ENCODE assay signal across 8 cellular contexts in the genomic region with DNA sequence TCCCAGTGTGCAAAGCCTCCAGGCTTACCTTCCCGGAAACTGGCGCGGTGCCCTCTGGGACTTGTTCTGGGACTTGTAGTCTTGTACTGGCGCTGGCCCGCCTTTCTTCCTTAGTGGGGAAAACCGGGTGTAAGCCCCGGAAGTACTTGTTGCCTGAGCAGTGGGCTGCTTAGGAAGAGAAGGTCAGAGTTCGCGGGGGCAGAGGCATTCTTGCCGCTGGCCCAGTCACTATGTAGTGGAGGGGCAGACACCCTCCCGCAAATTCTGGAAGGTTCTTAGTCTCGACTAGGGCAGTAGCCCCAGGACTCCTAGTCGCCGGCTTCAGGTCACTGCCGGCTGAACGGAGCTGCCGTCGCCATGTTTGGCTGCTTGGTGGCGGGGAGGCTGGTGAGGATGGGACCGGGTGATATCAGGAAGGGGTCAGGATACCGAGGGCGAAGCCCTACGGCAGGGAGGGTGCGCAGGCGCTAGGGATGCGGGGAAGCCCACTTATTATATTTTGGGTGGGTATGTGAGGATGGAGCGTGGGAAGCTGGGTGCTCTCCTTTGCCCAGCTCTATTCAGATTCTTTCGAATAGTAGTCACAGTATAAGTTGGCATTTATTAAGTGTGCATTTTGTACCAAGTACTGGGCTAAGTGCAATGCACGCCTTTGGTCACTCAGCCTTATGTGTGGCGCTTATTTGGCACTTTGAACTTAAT. TPM values are rescaled to one million over a fixed set of nuclear protein-coding genes. Genes with fewer than 3 reads are reported as not detected.
DNase-seq lines count a peak whose midpoint lies in the region; ATAC-seq, FAIRE-seq and TF ChIP-seq lines count a peak whose summit lies in the region.

A gene with protein sequence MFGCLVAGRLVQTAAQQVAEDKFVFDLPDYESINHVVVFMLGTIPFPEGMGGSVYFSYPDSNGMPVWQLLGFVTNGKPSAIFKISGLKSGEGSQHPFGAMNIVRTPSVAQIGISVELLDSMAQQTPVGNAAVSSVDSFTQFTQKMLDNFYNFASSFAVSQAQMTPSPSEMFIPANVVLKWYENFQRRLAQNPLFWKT (plus strand): TSS at position 149 of the 702 bp plus-strand sequence. CDS start 209 bp downstream, at position 358.

- no peak for TF ChIP-seq CTCF in D721Med (IDR thresholded peaks at IDR 0.05; ENCODE audit: insufficient read depth, missing control alignments)
- no peak for TF ChIP-seq CTCF in OCI-LY7 (conservative IDR thresholded peaks at IDR 0.05; ENCODE audit: low read length)
- TF ChIP-seq CTCF in endothelial cell of umbilical vein (IDR thresholded peaks at IDR 0.05; ENCODE audit: extremely low read depth in 1 of 2, insufficient read depth in 1 of 2, low read depth in 1 of 2, low read length in 2 of 2) = no peak

- peak; percentile 80 for TF ChIP-seq POLR2A in endothelial cell of umbilical vein (IDR thresholded peaks at IDR 0.05; ENCODE audit: low read depth, low read length)

- H3K27me3 ChIP-seq in endothelial cell of umbilical vein (ENCODE audit: control insufficient read depth in 2 of 2, insufficient read depth in 2 of 2, low read length in 2 of 2) = peaks cover 0 to 3% of the 10 kb centered on the region in 2 experiments

- no peaks in the 10 kb centered on the region for H3K9me1 ChIP-seq in endothelial cell of umbilical vein (replicated peaks; ENCODE audit: control insufficient read depth, extremely low read depth, insufficient read depth, low read length)

- H3K36me3 ChIP-seq in OCI-LY7 (ENCODE audit: insufficient read depth, low read length) (peaks cover 15% of the 10 kb centered on the region), endothelial cell of umbilical vein (ENCODE audit: control insufficient read depth in 2 of 2, extremely low read depth in 1 of 2, insufficient read depth in 2 of 2, low read length in 2 of 2) (no peaks in the 10 kb centered on the region)

- H3K27ac ChIP-seq in OCI-LY7 (ENCODE audit: low read depth, low read length, poor library complexity, severe bottlenecking) (peak within 1 kb of the TSS; percentile 43), endothelial cell of umbilical vein (ENCODE audit: insufficient read depth, low read depth, low read length) (peak within 1 kb of the TSS; percentile 58)

- H3K4me3 ChIP-seq in OCI-LY7 (ENCODE audit: low read depth, low read length, poor library complexity, severe bottlenecking) = peak within 1 kb of the TSS; percentile 76
- peak within 1 kb of the TSS; percentile 12 to 89 (median 75) for H3K4me3 ChIP-seq in endothelial cell of umbilical vein (replicated peaks in 1 of 3; ENCODE audit: insufficient read depth in 1 of 3, low read depth in 1 of 3, low read length in 3 of 3)

- intact Hi-C loops in OCI-LY7 (cut with micrococcal nuclease; ENCODE audit: unreplicated experiment) = loop anchor here (1.0 to 2.0 kb wide), 2 partner anchors 57 to 637 kb away; a partner anchor contains a TSS
- intact Hi-C loops in endothelial cell of umbilical vein (cut with micrococcal nuclease) = loop anchor here (1.0 kb wide), 1 partner anchor 57 kb away; no protein-coding TSS in a partner anchor

- peak; percentile 44 for DNase-seq in D721Med (ENCODE audit: insufficient read length, low spot score)
- DNase-seq in HuH-7.5 (ENCODE audit: low spot score) = peak; percentile 65
- peak; percentile 95 for DNase-seq in OCI-LY7 (ENCODE audit: low spot score)
- peak; percentile 91 for DNase-seq in activated T-cell treated with anti-CD3 and anti-CD28 coated beads for 1 hour (ENCODE audit: low read depth)
- peak; percentile 97 for DNase-seq in endothelial cell of umbilical vein (ENCODE audit: low read depth, low spot score)
- DNase-seq in midbrain (lab: John Stamatoyannopoulos, UW) = peak; percentile 100
- peak; percentile 80 to 83 for DNase-seq in stimulated activated CD8-positive, alpha-beta memory T cell treated with anti-CD3 and anti-CD28 coated beads, Interleukin-2, amount 100 ng/mL, for 1 hour (ENCODE audit: low read depth in 2 of 2)

- dilution Hi-C loops in endothelial cell of umbilical vein (cut with MboI; ENCODE audit: extremely low pct_ligation_motif_present, low sequenced_read_pairs) = no loop called here

- no peaks in the 10 kb centered on the region for H3K9me2 ChIP-seq in OCI-LY7 (ENCODE audit: insufficient read depth, low read length)

- BruUV-seq in OCI-LY7 (replicated peaks; lab: Mats Ljungman, UMichigan) = no TSS peak
- no TSS peak for BruUV-seq in endothelial cell of umbilical vein (replicated peaks; lab: Mats Ljungman, UMichigan)

- H3K4me2 ChIP-seq in OCI-LY7 (ENCODE audit: low read length) (peak within 1 kb of the TSS; percentile 85), endothelial cell of umbilical vein (ENCODE audit: insufficient read depth, low read length) (peak within 1 kb of the TSS; percentile 97)

- H3K4me1 ChIP-seq in OCI-LY7 (ENCODE audit: insufficient read depth, low read length, poor library complexity, severe bottlenecking) (peaks cover 15% of the 10 kb centered on the region), endothelial cell of umbilical vein (ENCODE audit: control insufficient read depth, extremely low read depth, insufficient read depth, low read length) (peaks cover 6% of the 10 kb centered on the region)

- H3K9me3 ChIP-seq in OCI-LY7 (ENCODE audit: low read length) (no peaks in the 10 kb centered on the region), endothelial cell of umbilical vein (replicated peaks; ENCODE audit: control insufficient read depth, insufficient read depth, low read length) (no peaks in the 10 kb centered on the region)

- H2AFZ ChIP-seq in OCI-LY7 (ENCODE audit: low read length) = peak within 1 kb of the TSS; percentile 94
- H2AFZ ChIP-seq in endothelial cell of umbilical vein (ENCODE audit: low read depth, low read length) = peak within 1 kb of the TSS; percentile 61

- peak; percentile 97 for ATAC-seq in GM21526 (IDR thresholded peaks at IDR 0.05; ENCODE audit: low FRiP score, unreplicated experiment)

- H4K20me1 ChIP-seq in OCI-LY7 (ENCODE audit: insufficient read depth, low read length) (peaks cover 9% of the 10 kb centered on the region; the same call in 1 of the 2 replicates), endothelial cell of umbilical vein (replicated peaks; ENCODE audit: control insufficient read depth, extremely low read depth, insufficient read depth, low read length) (no peaks in the 10 kb centered on the region)

- peak within 1 kb of the TSS; percentile 75 for H3K9ac ChIP-seq in endothelial cell of umbilical vein (replicated peaks; ENCODE audit: extremely low read depth, insufficient read depth, low read length)

- POLR2A ChIA-PET in OCI-LY7 (lab: Charles Lee) = interaction anchor here (0.6 to 1.6 kb wide), 9 partner anchors 8 to 1190 kb away, joined by 3 to 5 read pairs (median 3); a partner anchor contains a TSS
- POLR2A ChIA-PET in endothelial cell of umbilical vein (lab: Charles Lee) = no interaction called here

- peaks cover 36% of the 10 kb centered on the region for H3K79me2 ChIP-seq in OCI-LY7 (ENCODE audit: insufficient read depth, low read depth, low read length)
- H3K79me2 ChIP-seq in endothelial cell of umbilical vein (ENCODE audit: control insufficient read depth, insufficient read depth, low read length) = peaks cover 23% of the 10 kb centered on the region

- CTCF ChIA-PET in OCI-LY7 (lab: Charles Lee; ENCODE audit: unreplicated experiment) (no interaction called here), endothelial cell of umbilical vein (lab: Charles Lee) (interaction anchor here (0.8 to 1.6 kb wide), 5 partner anchors 59 to 447 kb away, joined by 4 to 6 read pairs (median 4); a partner anchor contains a TSS)

- FAIRE-seq in D721Med (lab: Jason Lieb, UNC) (no peak), endothelial cell of umbilical vein (lab: Jason Lieb, UNC) (peak; percentile 92)

TF ChIP-seq in endothelial cell of umbilical vein, 7 proteins besides CTCF, POLR2A, EP300 and RAD21:
- TF ChIP-seq POLR2AphosphoS5 (IDR thresholded peaks at IDR 0.05; ENCODE audit: insufficient read depth, low read depth, low read length) = peak; percentile 89
- no peak for TF ChIP-seq GATA2 (IDR thresholded peaks at IDR 0.05; ENCODE audit: insufficient read depth, insufficient read length, low read depth, low read length)
- TF ChIP-seq MYC (IDR thresholded peaks at IDR 0.05; ENCODE audit: low read depth, low read length) = no peak

RNA-seq across cellular contexts. Expression of the gene that starts here (rescaled TPM):
- 22.2 and 34.9 TPM in 2 replicates for total RNA-seq in OCI-LY7 (2014; rRNA removed; shearing (Covaris generic))
- total RNA-seq in OCI-LY7 (2022) = 43.9 and 48.6 TPM in 2 replicates
- 38.7 and 40.2 TPM in 2 replicates for total RNA-seq in endothelial cell of umbilical vein
- 59.6 and 66.9 TPM in 2 replicates for polyA plus RNA-seq in endothelial cell of umbilical vein
- polyA plus RNA-seq in endothelial cell of umbilical vein (2011; cell fraction: cytosol; rRNA removed) = 68.0 and 80.1 TPM in 2 replicates
- polyA plus RNA-seq in endothelial cell of umbilical vein (2011; cell fraction: nucleus; rRNA removed) = 45.5 and 45.9 TPM in 2 replicates
- 55.1 and 63.2 TPM in 2 replicates for polyA plus RNA-seq in endothelial cell of umbilical vein (2012)
- 51.2 and 61.1 TPM in 2 replicates for polyA minus RNA-seq in endothelial cell of umbilical vein
- polyA minus RNA-seq in endothelial cell of umbilical vein (2011; cell fraction: cytosol; rRNA and poly(A)+ RNA removed) = 23.8 TPM
- 11.4 and 21.6 TPM in 2 replicates for polyA minus RNA-seq in endothelial cell of umbilical vein (2011; cell fraction: nucleus; rRNA and poly(A)+ RNA removed)

Comparison
In these comparisons a context has a peak if more than half of its experiments do, and no peak if none do; other contexts are left out.
1. Peak in every context shown above with its lines: DNase-seq, ATAC-seq, H3K4me3 ChIP-seq and H3K27ac ChIP-seq.
2. DNase-seq: peak in every context shown above with its lines; median percentile 100 in midbrain; 97 in endothelial cell of umbilical vein; 95 in OCI-LY7; 91 in activated T-cell treated with anti-CD3 and anti-CD28 coated beads for 1 hour; 82 in stimulated activated CD8-positive, alpha-beta memory T cell treated with anti-CD3 and anti-CD28 coated beads, Interleukin-2, amount 100 ng/mL, for 1 hour; 65 in HuH-7.5; 44 in D721Med.